1 cellular context compared by ENCODE assay signal in genomic region chr11:69615545-69616278, GRCh38.
TF ChIP-seq lines count a peak whose summit lies in the region.

No MANE protein-coding gene starts in this region.

TF ChIP-seq in HepG2, 621 proteins besides CTCF, POLR2A, EP300 and RAD21 (continued from another document and continues in another):
- TF ChIP-seq BATF2 (CRISPR knock-in tag; IDR thresholded peaks at IDR 0.05) (no peak), CAMTA2 (CRISPR knock-in tag; IDR thresholded peaks at IDR 0.05; ENCODE audit: borderline replicate concordance) (no peak), AKAP8 (CRISPR knock-in tag; IDR thresholded peaks at IDR 0.05) (no peak), IKZF5 (CRISPR knock-in tag; IDR thresholded peaks at IDR 0.05) (no peak), HNRNPH1 (optimal IDR thresholded peaks at IDR 0.05; ENCODE audit: low read depth, low read length) (no peak), ZNF629 (CRISPR knock-in tag; conservative IDR thresholded peaks at IDR 0.05) (0 out of 2 replicates have a peak, but pooled peaks have one; percentile 30), ZNF7 (CRISPR knock-in tag; IDR thresholded peaks at IDR 0.05) (no peak), RELA (CRISPR knock-in tag; IDR thresholded peaks at IDR 0.05) (no peak), LCORL (IDR thresholded peaks at IDR 0.05) (no peak), LCORL (CRISPR knock-in tag; IDR thresholded peaks at IDR 0.05) (peak; percentile 83; the same call in 1 of the 2 replicates), KIAA2018 (CRISPR knock-in tag; IDR thresholded peaks at IDR 0.05; ENCODE audit: borderline replicate concordance) (no peak), UBTF (CRISPR knock-in tag; IDR thresholded peaks at IDR 0.05) (peak; percentile 96), EZH2 (conservative IDR thresholded peaks at IDR 0.05; ENCODE audit: low read depth, low read length) (no peak), FOXK2 (IDR thresholded peaks at IDR 0.05) (no peak), MYC (CRISPR knock-in tag; IDR thresholded peaks at IDR 0.05; ENCODE audit: borderline replicate concordance) (peak; percentile 70; the same call in 1 of the 2 replicates), MYPOP (CRISPR knock-in tag; IDR thresholded peaks at IDR 0.05) (peak; percentile 34; the same call in 1 of the 2 replicates), NFAT5 (CRISPR knock-in tag; IDR thresholded peaks at IDR 0.05) (no peak), TSC22D2 (CRISPR knock-in tag; IDR thresholded peaks at IDR 0.05; ENCODE audit: borderline replicate concordance) (no peak), MNT (IDR thresholded peaks at IDR 0.05) (no peak), ZNF800 (CRISPR knock-in tag; IDR thresholded peaks at IDR 0.05) (no peak), TFDP2 (CRISPR knock-in tag; IDR thresholded peaks at IDR 0.05) (peak; percentile 21; the same call in 1 of the 2 replicates), FOXJ3 (CRISPR knock-in tag; IDR thresholded peaks at IDR 0.05; ENCODE audit: borderline replicate concordance) (peak; percentile 22; the same call in 1 of the 2 replicates), ARID2 (CRISPR knock-in tag; IDR thresholded peaks at IDR 0.05; ENCODE audit: borderline replicate concordance) (no peak), ZNF747 (CRISPR knock-in tag; IDR thresholded peaks at IDR 0.05; ENCODE audit: borderline replicate concordance) (no peak), PITX1 (CRISPR knock-in tag; IDR thresholded peaks at IDR 0.05) (peak; percentile 37; the same call in 1 of the 2 replicates), ATF2 (CRISPR knock-in tag; IDR thresholded peaks at IDR 0.05) (peak; percentile 51), KMT2B (CRISPR knock-in tag; IDR thresholded peaks at IDR 0.05) (no peak), RBFOX2 (IDR thresholded peaks at IDR 0.05; ENCODE audit: low read depth, low read length) (peak; percentile 69)
